ENCODE assay signal across 8 cellular contexts in genomic region chr9:83623634-83623991, GRCh38. TPM values are rescaled to one million over a fixed set of nuclear protein-coding genes. Genes with fewer than 3 reads are reported as not detected.
A peak's percentile ranks its signal among the peaks of the same experiment; 100 is the strongest.
DNase-seq lines count a peak whose midpoint lies in the region; ATAC-seq and TF ChIP-seq lines count a peak whose summit lies in the region.

No MANE protein-coding gene starts in this region.

- WGBS in body of pancreas, 2 donors = 0 to 1% methylated on average over 3 to 5 of the region's 5 CpGs
- WGBS in testis, 2 donors = 0 to 1% methylated on average over 5 of the region's 5 CpGs

- H3K27me3 ChIP-seq in KMS-11 (ENCODE audit: insufficient read depth, low read depth) (no peaks in the 10 kb centered on the region), body of pancreas (no peaks in the 10 kb centered on the region), testis (no peaks in the 10 kb centered on the region)

- H3K4me3 ChIP-seq in GM12864 (ENCODE audit: low read depth, low read length) = peak overlapping the region; percentile 67
- no peak overlapping the region for H3K4me3 ChIP-seq in KMS-11 (IDR thresholded peaks at IDR 0.05; ENCODE audit: insufficient read depth, low read depth, low read length)
- H3K4me3 ChIP-seq in body of pancreas = peak overlapping the region; percentile 39 to 68
- H3K4me3 ChIP-seq in testis = peak overlapping the region; percentile 83 to 92

- H3K27ac ChIP-seq in KMS-11 = peak overlapping the region; percentile 85
- peak overlapping the region; percentile 81 to 89 (median 84) for H3K27ac ChIP-seq in body of pancreas
- H3K27ac ChIP-seq in testis = peak overlapping the region; percentile 92 to 93

- H4K20me1 ChIP-seq in KMS-11 (ENCODE audit: insufficient read depth) = no peaks in the 10 kb centered on the region

- TF ChIP-seq CTCF in GM12864 (IDR thresholded peaks at IDR 0.05; ENCODE audit: low read depth, low read length, missing control alignments) (no peak), KMS-11 (conservative IDR thresholded peaks at IDR 0.05; ENCODE audit: low read depth, low read length) (no peak), body of pancreas (IDR thresholded peaks at IDR 0.05) (no peak), testis (IDR thresholded peaks at IDR 0.05) (no peak)

- no peak for DNase-seq in GM12864 (ENCODE audit: low read depth)
- DNase-seq in body of pancreas = no peak
- DNase-seq in left lobe of liver (ENCODE audit: low spot score) = no peak
- no peak for DNase-seq in testis
- no peak for DNase-seq in GM19240 (ENCODE audit: insufficient read length, low spot score)
- DNase-seq in midbrain (lab: John Stamatoyannopoulos, UW) = no peak

- H3K9me3 ChIP-seq in body of pancreas (no peaks in the 10 kb centered on the region), testis (no peaks in the 10 kb centered on the region)

- H3K4me1 ChIP-seq in KMS-11 (ENCODE audit: low read depth, poor library complexity, severe bottlenecking) (peaks cover 10% of the 10 kb centered on the region), body of pancreas (peaks cover 20% of the 10 kb centered on the region), testis (no peaks in the 10 kb centered on the region)

- peak overlapping the region; percentile 96 for H2AFZ ChIP-seq in KMS-11 (ENCODE audit: low read depth)

- intact Hi-C loops in body of pancreas (cut with DNase I) (no loop called here), testis (cut with DNase I; ENCODE audit: low total_unique reads) (no loop called here)

- H3K36me3 ChIP-seq in KMS-11 (ENCODE audit: insufficient read depth) (no peaks in the 10 kb centered on the region), body of pancreas (replicated peaks in 1 of 2; ENCODE audit: insufficient read depth in 1 of 2, low read depth in 2 of 2) (no peaks in the 10 kb centered on the region), testis (ENCODE audit: low read depth, missing control alignments) (no peaks in the 10 kb centered on the region)

- ATAC-seq in GM21717 (IDR thresholded peaks at IDR 0.05; ENCODE audit: unreplicated experiment) (peak; percentile 33), body of pancreas (peak; percentile 12), left lobe of liver (peak; percentile 51)

- H3K79me2 ChIP-seq in KMS-11 (ENCODE audit: insufficient read depth, low read depth) = 0 out of 2 replicates have a peak, but pooled peaks cover 4% of the 10 kb centered on the region

- peak overlapping the region; percentile 98 for H3K9ac ChIP-seq in KMS-11

- H3K4me2 ChIP-seq in KMS-11 = peak overlapping the region; percentile 96

- no peak for TF ChIP-seq POLR2A in body of pancreas (IDR thresholded peaks at IDR 0.05)
- no peak for TF ChIP-seq POLR2A in testis (IDR thresholded peaks at IDR 0.05)

RNA-seq across cellular contexts. Expression of gene IDNK, which starts 0.7 kb away (rescaled TPM):
- total RNA-seq in body of pancreas = 1 to 10 TPM; 2.3 to 3.9 TPM
- 23.9 TPM for total RNA-seq in left lobe of liver
- 1 to 10 TPM; 4.9 to 8.4 TPM for total RNA-seq in testis
- 6.0 TPM for polyA plus RNA-seq in testis (ENCODE audit: insufficient read depth, low read depth, low replicate concordance)
